6 cellular contexts compared by ENCODE assay signal in genomic region chr10:12434677-12435076, GRCh38.
DNase-seq lines count a peak whose midpoint lies in the region; ATAC-seq and TF ChIP-seq lines count a peak whose summit lies in the region.
"Not testable (repeated sequence)": the region's sequence is repeated elsewhere in the genome, so short reads cannot be mapped to it uniquely, and the experiment has no call there.

No MANE protein-coding gene starts in this region.

- peak overlapping the region; percentile 48 for H3K27ac Mint-ChIP-seq in stimulated activated memory B cell treated with anti-CD40 and anti-IgM and Interleukin-4, amounts not matched to agents 10 μg/mL and 1 μg/mL and 100 μg/mL, for 72 hours

- ATAC-seq in body of pancreas, result peak; percentile 22
- not testable (repeated sequence) for ATAC-seq in stimulated activated memory B cell treated with anti-CD40 and anti-IgM and Interleukin-4, amounts not matched to agents 10 μg/mL and 1 μg/mL and 100 μg/mL, for 72 hours

- not testable (repeated sequence) for DNase-seq in PC-9
- DNase-seq in body of pancreas (peak in 3 of 4 donors; percentile 20 to 41 (median 34)), mesenteric fat pad (ENCODE audit: low spot score) (peak; percentile 68), sigmoid colon (peak; percentile 26)

- not testable (repeated sequence) for H3K36me3 ChIP-seq in PC-9 (ENCODE audit: low read depth); body of pancreas (replicated peaks in 1 of 2; ENCODE audit: insufficient read depth in 1 of 2, low read depth in 2 of 2); sigmoid colon

- H3K9me2 ChIP-seq in PC-9 (ENCODE audit: insufficient read depth), result not testable (repeated sequence)

- peak overlapping the region; percentile 58; the same call in 1 of the 2 replicates for H3K4me2 ChIP-seq in PC-9

- not testable (repeated sequence) for TF ChIP-seq CTCF in PC-9 (conservative IDR thresholded peaks at IDR 0.05); VCaP (conservative IDR thresholded peaks at IDR 0.05); body of pancreas (IDR thresholded peaks at IDR 0.05); sigmoid colon (IDR thresholded peaks at IDR 0.05)

- TF ChIP-seq POLR2A in body of pancreas (IDR thresholded peaks at IDR 0.05); sigmoid colon (IDR thresholded peaks at IDR 0.05): not testable (repeated sequence)

- peaks cover 24% of the 10 kb centered on the region for H3F3A ChIP-seq in PC-9 (ENCODE audit: insufficient read depth, low read depth)

- POLR2A ChIA-PET in PC-9 (lab: Charles Lee; ENCODE audit: unreplicated experiment), result interaction anchor here (0.6 kb wide), 1 partner anchor 153 kb away, joined by 44 read pairs; no protein-coding TSS in a partner anchor

- H3K9me3 Mint-ChIP-seq in stimulated activated memory B cell treated with anti-CD40 and anti-IgM and Interleukin-4, amounts not matched to agents 10 μg/mL and 1 μg/mL and 100 μg/mL, for 72 hours, result not testable (repeated sequence)

- H3K27me3 Mint-ChIP-seq in stimulated activated memory B cell treated with anti-CD40 and anti-IgM and Interleukin-4, amounts not matched to agents 10 μg/mL and 1 μg/mL and 100 μg/mL, for 72 hours, result not testable (repeated sequence)

- peaks cover 82% of the 10 kb centered on the region for H3K4me1 Mint-ChIP-seq in stimulated activated memory B cell treated with anti-CD40 and anti-IgM and Interleukin-4, amounts not matched to agents 10 μg/mL and 1 μg/mL and 100 μg/mL, for 72 hours

- H3K9me3 ChIP-seq in PC-9 (ENCODE audit: insufficient read depth, low read depth); body of pancreas; sigmoid colon: not testable (repeated sequence)

- not testable (repeated sequence) for H3K4me3 ChIP-seq in PC-9, body of pancreas, sigmoid colon

- peaks cover 33% of the 10 kb centered on the region for H3K36me3 Mint-ChIP-seq in stimulated activated memory B cell treated with anti-CD40 and anti-IgM and Interleukin-4, amounts not matched to agents 10 μg/mL and 1 μg/mL and 100 μg/mL, for 72 hours

- CTCF ChIA-PET in PC-9 (lab: Charles Lee), result not testable (repeated sequence)

- intact Hi-C loops in PC-9 (cut with micrococcal nuclease; ENCODE audit: unreplicated experiment); body of pancreas (cut with DNase I): not testable (repeated sequence)
- intact Hi-C loops in sigmoid colon (cut with DNase I), result loop anchor here (10.0 kb wide), 1 partner anchor 160 kb away; no protein-coding TSS in a partner anchor

- H3K27ac ChIP-seq in PC-9 (peak overlapping the region; percentile 70), VCaP (peak overlapping the region; percentile 75; the same call in 1 of the 2 replicates), body of pancreas (peak overlapping the region in 3 of 4 donors; percentile 28 to 72 (median 39))
- not testable (repeated sequence) for H3K27ac ChIP-seq in sigmoid colon

- not testable (repeated sequence) for BruUV-seq in PC-9 (replicated peaks; lab: Mats Ljungman, UMichigan)

- peaks cover 11% of the 10 kb centered on the region; the same call in 1 of the 2 replicates for H3K79me2 ChIP-seq in PC-9 (ENCODE audit: low read depth)

- H4K20me1 ChIP-seq in PC-9 (ENCODE audit: insufficient read depth), result not testable (repeated sequence)

- not testable (repeated sequence) for H3K27me3 ChIP-seq in PC-9 (ENCODE audit: insufficient read depth, low read depth); body of pancreas; sigmoid colon

- TF ChIP-seq EP300 in sigmoid colon (IDR thresholded peaks at IDR 0.05), result not testable (repeated sequence)

- H3K4me3 Mint-ChIP-seq in stimulated activated memory B cell treated with anti-CD40 and anti-IgM and Interleukin-4, amounts not matched to agents 10 μg/mL and 1 μg/mL and 100 μg/mL, for 72 hours, result not testable (repeated sequence)

- WGBS in body of pancreas, 2 donors, result 41 to 56% methylated on average over 8 of the region's 8 CpGs
- WGBS in sigmoid colon, 2 donors, result 66 to 86% methylated on average over 8 of the region's 8 CpGs

- H3K4me1 ChIP-seq in PC-9 (replicated peaks; ENCODE audit: insufficient read depth), result peaks cover 33% of the 10 kb centered on the region
- peaks cover 49% of the 10 kb centered on the region for H3K4me1 ChIP-seq in body of pancreas
- not testable (repeated sequence) for H3K4me1 ChIP-seq in sigmoid colon

- H2AFZ ChIP-seq in PC-9, result not testable (repeated sequence)
